In genomic region chr17:83115832-83116231, GRCh38 we compare ENCODE assay signal across 16 cellular contexts. TPM values are rescaled to one million over a fixed set of nuclear protein-coding genes. Genes with fewer than 3 reads are reported as not detected.
DNase-seq lines count a peak whose midpoint lies in the region; ATAC-seq, FAIRE-seq and TF ChIP-seq lines count a peak whose summit lies in the region.
"Had no signal": no experiment of that assay in that cellular context is flagged by ENCODE, and none has a peak within 500 bp of the region (broad histone marks: within the 10 kb centered on the region; RNA-seq: fewer than 3 reads in every experiment).

No MANE protein-coding gene starts in this region.

- no peak overlapping the region for H3K9ac ChIP-seq in HepG2 (ENCODE audit: insufficient read depth, low read depth, low read length)
- peak overlapping the region; percentile 44 for H3K9ac ChIP-seq in neuronal stem cell (ENCODE audit: low read depth, low read length, poor library complexity)

- H3K4me1 ChIP-seq in HepG2 (ENCODE audit: insufficient read depth, low read length): 0 out of 2 replicates have a peak, but pooled peaks cover 5% of the 10 kb centered on the region
- H3K4me1 ChIP-seq in right lobe of liver: no peaks in the 10 kb centered on the region
- peaks cover under 1% of the 10 kb centered on the region; the same call in 1 of the 2 replicates for H3K4me1 ChIP-seq in HEK293 (ENCODE audit: control insufficient read depth, insufficient read depth, low read length)
- H3K4me1 ChIP-seq in neuronal stem cell (ENCODE audit: control insufficient read depth in 2 of 2, insufficient read depth in 1 of 2, low read depth in 1 of 2, low read length in 2 of 2): peaks cover 4 to 10% of the 10 kb centered on the region in 2 donors
- no peaks in the 10 kb centered on the region for H3K4me1 ChIP-seq in aorta (ENCODE audit: control insufficient read depth in 1 of 2, insufficient read depth in 2 of 2, low read length in 2 of 2)
- H3K4me1 ChIP-seq in transverse colon: peaks cover 0 to 8% (median 1%) of the 10 kb centered on the region in 4 donors

- no peak overlapping the region for H3K4ac ChIP-seq in neuronal stem cell (ENCODE audit: low read length)

- H3K27me3 ChIP-seq in HepG2 (ENCODE audit: control insufficient read depth in 1 of 2, insufficient read depth in 2 of 2, low read length in 2 of 2) (peaks cover 26 to 79% of the 10 kb centered on the region in 2 experiments), right lobe of liver (no peaks in the 10 kb centered on the region), neuronal stem cell (ENCODE audit: control insufficient read depth in 3 of 3, insufficient read depth in 3 of 3, low read depth in 1 of 3, low read length in 3 of 3) (peaks cover 0 to 27% (median 9%) of the 10 kb centered on the region in 3 experiments), aorta (ENCODE audit: control insufficient read depth in 1 of 2, insufficient read depth in 2 of 2, low read length in 1 of 2) (no peaks in the 10 kb centered on the region), transverse colon (peaks cover 13% of the 10 kb centered on the region)

- no peaks in the 10 kb centered on the region for H3K79me1 ChIP-seq in neuronal stem cell (ENCODE audit: low read depth, low read length)

- H2BK5ac ChIP-seq in neuronal stem cell (ENCODE audit: low read length): peak overlapping the region; percentile 87

- in situ Hi-C loops in HepG2 (cut with HindIII; ENCODE audit: extremely low pct_ligation_motif_present, low pct_unique_long_range_greater_than_20kb): no loop called here
- in situ Hi-C loops in transverse colon (cut with MboI; ENCODE audit: low pct_ligation_motif_present in 1 of 4, low pct_unique_long_range_greater_than_20kb in 1 of 4, low sequenced_read_pairs in 3 of 4): no loop called here

- no peak for TF ChIP-seq POLR2A in HepG2 (IDR thresholded peaks at IDR 0.05; ENCODE audit: insufficient read depth in 1 of 2, low read depth in 2 of 2, low read length in 2 of 2)
- no peak for TF ChIP-seq POLR2A in right lobe of liver (IDR thresholded peaks at IDR 0.05)
- no peak for TF ChIP-seq POLR2A in transverse colon (IDR thresholded peaks at IDR 0.05)

- TF ChIP-seq RAD21 in HepG2 (CRISPR knock-in tag; IDR thresholded peaks at IDR 0.05): no peak

- H3K4me2 ChIP-seq in HepG2 (ENCODE audit: low read depth, low read length) (no peak overlapping the region), neuronal stem cell (ENCODE audit: insufficient read depth, low read length, poor library complexity, severe bottlenecking) (no peak overlapping the region)
- H3K4me2 ChIP-seq: A549 had no signal

- CTCF ChIA-PET in HepG2 (lab: Yijun Ruan, JAX; ENCODE audit: low intra/inter-chr PET ratio, low total read pairs) (no interaction called here), HEK293 (lab: Yijun Ruan, JAX) (interaction anchor here (0.8 kb wide), 1 partner anchor 18 kb away, joined by 4 read pairs; no protein-coding TSS in a partner anchor)

- no peak overlapping the region for H2AK5ac ChIP-seq in neuronal stem cell (ENCODE audit: low read depth, low read length)

- H2BK15ac ChIP-seq in neuronal stem cell (ENCODE audit: low read length): peak overlapping the region; percentile 64

- intact Hi-C loops in HepG2 (cut with micrococcal nuclease; ENCODE audit: unreplicated experiment): no loop called here
- intact Hi-C loops in right lobe of liver (cut with DNase I): no loop called here
- intact Hi-C loops in aorta (cut with DNase I): no loop called here
- intact Hi-C loops in transverse colon (cut with DNase I; ENCODE audit: low total_unique reads): no loop called here

- no peak overlapping the region for H3K23ac ChIP-seq in neuronal stem cell (ENCODE audit: low read depth, low read length, poor library complexity)

- TF ChIP-seq EP300 in HepG2 (IDR thresholded peaks at IDR 0.05; ENCODE audit: low read depth in 2 of 2, low read length in 2 of 2) (no peak), HepG2 (CRISPR knock-in tag; IDR thresholded peaks at IDR 0.05; ENCODE audit: borderline replicate concordance) (no peak), transverse colon (IDR thresholded peaks at IDR 0.05; ENCODE audit: low read depth) (no peak)

- H3K9me3 ChIP-seq in HepG2 (ENCODE audit: low read length) (no peaks in the 10 kb centered on the region), right lobe of liver (no peaks in the 10 kb centered on the region), HEK293 (ENCODE audit: control insufficient read depth, insufficient read depth, low read depth, low read length) (no peaks in the 10 kb centered on the region), neuronal stem cell (replicated peaks in 1 of 2; ENCODE audit: control insufficient read depth in 2 of 2, insufficient read depth in 1 of 2, low read depth in 1 of 2, low read length in 2 of 2) (peaks cover 0 to 7% of the 10 kb centered on the region in 2 donors), aorta (ENCODE audit: control insufficient read depth, low read length) (no peaks in the 10 kb centered on the region), transverse colon (no peaks in the 10 kb centered on the region)
- H3K9me3 ChIP-seq: A549 had no signal

- DNase-seq in HepG2 (ENCODE audit: low spot score) (no peak), right lobe of liver (no peak), neuronal stem cell (ENCODE audit: low spot score) (no peak), aorta (peak; percentile 40 to 76), Ammon's horn (ENCODE audit: low spot score) (no peak), NCI-H2196 (lab: John Stamatoyannopoulos, UW; ENCODE audit: unreplicated experiment) (no peak), transverse colon (no peak)
- DNase-seq: CD4-positive, alpha-beta T cell; DMS153; DND-41; GDM1; KG1 had no signal

- FAIRE-seq in HepG2 (lab: Jason Lieb, UNC): no peak
- FAIRE-seq: A549, GM19239 had no signal

- H3K18ac ChIP-seq in neuronal stem cell (ENCODE audit: low read length): peak overlapping the region; percentile 2

- BruUV-seq in HepG2 (replicated peaks; lab: Mats Ljungman, UMichigan): no TSS peak

- H3K79me2 ChIP-seq in HepG2 (ENCODE audit: insufficient read depth, low read length): no peaks in the 10 kb centered on the region

- TF ChIP-seq CTCF in HepG2 (CRISPR knock-in tag; IDR thresholded peaks at IDR 0.05) (no peak), right lobe of liver (IDR thresholded peaks at IDR 0.05) (no peak), HEK293 (tag by site-specific recombination; IDR thresholded peaks at IDR 0.05) (no peak), transverse colon (IDR thresholded peaks at IDR 0.05) (no peak)

- H2BK12ac ChIP-seq in neuronal stem cell (ENCODE audit: low read length): no peak overlapping the region

- WGBS in HepG2 (ENCODE audit: low lambda C conversion rate): 10% methylated on average over 9 of the region's 18 CpGs
- 17% methylated on average over 1 of the region's 18 CpGs for WGBS in right lobe of liver (ENCODE audit: insufficient coverage, low coverage, low lambda C conversion rate, missing lambda C conversion rate)
- WGBS in neuronal stem cell (ENCODE audit: extremely low coverage in 2 of 2, insufficient read length in 2 of 2, insufficient replicate concordance in 1 of 2), 2 donors: no CpG with 5 or more reads among the region's 18 CpGs
- WGBS in aorta, 2 donors: 92 to 96% methylated on average over 15 to 18 of the region's 18 CpGs
- WGBS in transverse colon (ENCODE audit: low coverage in 1 of 2), 2 donors: 81% methylated on average over 16 of the region's 18 CpGs; no CpG with 5 or more reads in 1 of the 2 donors

- no peak overlapping the region for H2BK120ac ChIP-seq in neuronal stem cell (ENCODE audit: low read depth, low read length)

- H2AFZ ChIP-seq in HepG2 (ENCODE audit: low read length) (no peak overlapping the region), neuronal stem cell (ENCODE audit: low read length) (no peak overlapping the region)

- no peak overlapping the region for H3K27ac ChIP-seq in HepG2 (ENCODE audit: extremely low read length, insufficient read depth, low read length)
- no peak overlapping the region for H3K27ac ChIP-seq in right lobe of liver
- H3K27ac ChIP-seq in HEK293 (ENCODE audit: extremely low read depth, low read depth, low read length): no peak overlapping the region
- H3K27ac ChIP-seq in neuronal stem cell (replicated peaks; ENCODE audit: low read length): no peak overlapping the region
- H3K27ac ChIP-seq in aorta (ENCODE audit: low read depth in 1 of 2, low read length in 2 of 2): no peak overlapping the region
- H3K27ac ChIP-seq in transverse colon: no peak overlapping the region
- H3K27ac ChIP-seq: A549 had no signal

- POLR2A ChIA-PET in HepG2 (lab: Yijun Ruan, JAX): no interaction called here
- POLR2A ChIA-PET in HEK293 (lab: Yijun Ruan, JAX): no interaction called here

- no peak overlapping the region for H4K91ac ChIP-seq in neuronal stem cell (ENCODE audit: low read depth, low read length, poor library complexity)

- peak overlapping the region; percentile 38 for H3K14ac ChIP-seq in neuronal stem cell (ENCODE audit: low read length)

- H4K20me1 ChIP-seq in HepG2 (ENCODE audit: insufficient read depth, low read length): peaks cover 2% of the 10 kb centered on the region; the same call in 1 of the 2 replicates

- no peak overlapping the region for H3K4me3 ChIP-seq in HepG2 (replicated peaks in 1 of 3; ENCODE audit: insufficient read depth in 1 of 3, low read depth in 2 of 3, low read length in 3 of 3)
- no peak overlapping the region for H3K4me3 ChIP-seq in right lobe of liver
- H3K4me3 ChIP-seq in HEK293 (ENCODE audit: low read depth, low read length): no peak overlapping the region
- H3K4me3 ChIP-seq in neuronal stem cell (ENCODE audit: low read length in 2 of 2): no peak overlapping the region
- H3K4me3 ChIP-seq in aorta (ENCODE audit: low read length in 2 of 2): no peak overlapping the region
- no peak overlapping the region for H3K4me3 ChIP-seq in transverse colon
- H3K4me3 ChIP-seq: A549 had no signal

- H3K36me3 ChIP-seq in HepG2 (replicated peaks in 1 of 2; ENCODE audit: control insufficient read depth in 1 of 2, insufficient read depth in 2 of 2, low read length in 2 of 2) (no peaks in the 10 kb centered on the region), right lobe of liver (no peaks in the 10 kb centered on the region), HEK293 (ENCODE audit: control insufficient read depth in 2 of 2, insufficient read depth in 1 of 2, low read length in 2 of 2) (no peaks in the 10 kb centered on the region), neuronal stem cell (replicated peaks in 1 of 2; ENCODE audit: control insufficient read depth in 2 of 2, insufficient read depth in 2 of 2, low read length in 2 of 2) (no peaks in the 10 kb centered on the region), aorta (ENCODE audit: control insufficient read depth in 1 of 2, insufficient read depth in 2 of 2, low read length in 1 of 2) (no peaks in the 10 kb centered on the region), transverse colon (no peaks in the 10 kb centered on the region)

- no peak for ATAC-seq in HepG2
- ATAC-seq in right lobe of liver: no peak
- ATAC-seq in aorta (ENCODE audit: low FRiP score): no peak
- ATAC-seq: A549, HCT116 had no signal

- H4K8ac ChIP-seq in neuronal stem cell (ENCODE audit: low read depth, low read length): no peak overlapping the region

RNA-seq across cellular contexts. Expression of gene METRNL, which starts 36.4 kb away (rescaled TPM):
- total RNA-seq in HepG2 (2016; rRNA removed; fragmentation: Illumina TruSeq; extraction: Trizol): 0.66 and 1.2 TPM in 2 replicates
- total RNA-seq in HepG2 (2016; cell fraction: cytosol; rRNA removed; fragmentation: Illumina TruSeq; extraction: Trizol; ENCODE audit: low read depth): 0.81 and 1.1 TPM in 2 replicates
- total RNA-seq in HepG2 (2016; cell fraction: insoluble cytoplasmic fraction; rRNA removed; fragmentation: Illumina TruSeq; extraction: Trizol): 0.56 and 1.0 TPM in 2 replicates
- 1.7 and 2.2 TPM in 2 replicates for total RNA-seq in HepG2 (2016; cell fraction: membrane; rRNA removed; fragmentation: Illumina TruSeq; extraction: Trizol)
- total RNA-seq in HepG2 (2016; cell fraction: nucleus; rRNA removed; fragmentation: Illumina TruSeq; extraction: Trizol): 0.31 TPM in 1 of 2 replicates, not detected in the other
- 0.84 and 1.4 TPM in 2 replicates for polyA plus RNA-seq in HepG2 (2011; rRNA removed)
- polyA plus RNA-seq in HepG2 (2011; cell fraction: cytosol; rRNA removed): 2.1 and 2.5 TPM in 2 replicates
- 1.2 and 1.8 TPM in 2 replicates for polyA plus RNA-seq in HepG2 (2011; cell fraction: nucleus; rRNA removed)
- polyA plus RNA-seq in HepG2 (2012): 0.23 and 0.79 TPM in 2 replicates
- polyA plus RNA-seq in HepG2 (2016; cell fraction: cytosol; fragmentation: Illumina TruSeq; extraction: Trizol; ENCODE audit: low read depth): 1.1 and 1.2 TPM in 2 replicates
- 0.69 and 0.92 TPM in 2 replicates for polyA plus RNA-seq in HepG2 (2016; cell fraction: insoluble cytoplasmic fraction; fragmentation: Illumina TruSeq; extraction: Trizol; ENCODE audit: low read depth)
- polyA plus RNA-seq in HepG2 (2016; cell fraction: membrane; fragmentation: Illumina TruSeq; extraction: Trizol; ENCODE audit: low read depth): 2.1 TPM in 2 replicates
- polyA plus RNA-seq in HepG2 (2016; cell fraction: nucleus; fragmentation: Illumina TruSeq; extraction: Trizol; ENCODE audit: insufficient read depth, low read depth): 1.2 and 1.3 TPM in 2 replicates
- 2.5 and 12.3 TPM in 2 replicates for polyA minus RNA-seq in HepG2 (2011; rRNA and poly(A)+ RNA removed; ENCODE audit: low replicate concordance)
- 2.9 and 4.6 TPM in 2 replicates for polyA minus RNA-seq in HepG2 (2011; cell fraction: cytosol; rRNA and poly(A)+ RNA removed)
- polyA minus RNA-seq in HepG2 (2011; cell fraction: nucleus; rRNA and poly(A)+ RNA removed): 0.87 and 1.4 TPM in 2 replicates
- total RNA-seq in right lobe of liver: 10 to 100 TPM in 1 of 6 experiments, 1 to 10 TPM in 5; 2.3 to 18.6 (median 5.9) TPM
- polyA plus RNA-seq in neuronal stem cell (2013, experiment 1 of 2): 12.8 TPM
- polyA plus RNA-seq in neuronal stem cell (2013, experiment 2 of 2): 14.7 TPM
- total RNA-seq in aorta: 100 to 1,000 TPM; 126 to 176 TPM
- polyA plus RNA-seq in aorta: 10 to 100 TPM; 35.3 to 81.5 TPM
- total RNA-seq in transverse colon: 100 to 1,000 TPM in 2 of 4 donors, 10 to 100 TPM in 2; 46.8 to 325 (median 112) TPM

Comparison
In these comparisons a context has a peak if more than half of its experiments do, and no peak if none do; other contexts are left out.
1. DNase-seq: peak in aorta (2 of 2); none in HepG2 (single experiment), right lobe of liver (0 of 3), neuronal stem cell (single experiment), Ammon's horn (single experiment), NCI-H2196 (single experiment) and transverse colon (single experiment).